In genomic region chr16:83807710-83808572, GRCh38 we compare ENCODE assay signal across 8 cellular contexts. TPM values are rescaled to one million over a fixed set of nuclear protein-coding genes. Genes with fewer than 3 reads are reported as not detected.
DNase-seq lines count a peak whose midpoint lies in the region; ATAC-seq and TF ChIP-seq lines count a peak whose summit lies in the region.

HSBP1 (plus strand) TSS chr16:83807978; CDS start chr16:83808077, 99 bp downstream.

- H3K4me1 ChIP-seq in prostate gland (replicated peaks): peaks cover 3% of the 10 kb centered on the region
- no peaks in the 10 kb centered on the region for H3K4me1 ChIP-seq in urinary bladder (ENCODE audit: insufficient read depth)

- TF ChIP-seq CTCF in prostate gland (IDR thresholded peaks at IDR 0.05): peak in 2 of 4 experiments; percentile 32 to 41

- no peaks in the 10 kb centered on the region for H3K27me3 ChIP-seq in prostate gland (replicated peaks; ENCODE audit: insufficient read depth)

- intact Hi-C loops in left ventricle myocardium superior (cut with micrococcal nuclease): no loop called here
- intact Hi-C loops in prostate gland (cut with DNase I): no loop called here

- H3K27ac ChIP-seq in prostate gland (peak within 1 kb of the TSS; percentile 79 to 81), urinary bladder (ENCODE audit: low read depth) (peak within 1 kb of the TSS; percentile 66)

- H3K4me3 Mint-ChIP-seq in T-helper 17 cell: peak within 1 kb of the TSS; percentile 97

- ATAC-seq in GM18498 (IDR thresholded peaks at IDR 0.05; ENCODE audit: unreplicated experiment): peak; percentile 96
- ATAC-seq in HG02870 (IDR thresholded peaks at IDR 0.05; ENCODE audit: unreplicated experiment): peak; percentile 89
- peak; percentile 99 for ATAC-seq in T-helper 17 cell
- ATAC-seq in left ventricle myocardium superior: peak; percentile 98

- peaks cover 4% of the 10 kb centered on the region for H3K36me3 Mint-ChIP-seq in T-helper 17 cell (ENCODE audit: low read depth)

- DNase-seq in NCI-H1694 (lab: John Stamatoyannopoulos, UW) (peak; percentile 31), T-helper 17 cell (peak; percentile 84 to 90 (median 85)), amniotic stem cell (lab: John Stamatoyannopoulos, UW) (peak; percentile 85), left ventricle myocardium superior (peak; percentile 97), prostate gland (ENCODE audit: low spot score) (peak; percentile 87)

- no peaks in the 10 kb centered on the region for H3K36me3 ChIP-seq in prostate gland
- no peaks in the 10 kb centered on the region for H3K36me3 ChIP-seq in urinary bladder (ENCODE audit: insufficient read depth)

- WGBS in prostate gland: 2% methylated on average over 75 of the region's 76 CpGs
- 1% methylated on average over 76 of the region's 76 CpGs for WGBS in urinary bladder

- no peaks in the 10 kb centered on the region for H3K9me3 ChIP-seq in T-helper 17 cell (ENCODE audit: control insufficient read depth, low read length, poor library complexity, severe bottlenecking)
- H3K9me3 ChIP-seq in prostate gland: no peaks in the 10 kb centered on the region

- peaks cover 12% of the 10 kb centered on the region for H3K4me1 Mint-ChIP-seq in T-helper 17 cell

- peak; percentile 56 for TF ChIP-seq POLR2A in prostate gland (IDR thresholded peaks at IDR 0.05)

- H3K27me3 Mint-ChIP-seq in T-helper 17 cell: no peaks in the 10 kb centered on the region

- H3K27ac Mint-ChIP-seq in T-helper 17 cell: peak within 1 kb of the TSS; percentile 94

- H3K4me3 ChIP-seq in prostate gland: peak within 1 kb of the TSS; percentile 81 to 83
- H3K4me3 ChIP-seq in urinary bladder (ENCODE audit: low read depth, low read length): peak within 1 kb of the TSS; percentile 92

RNA-seq across cellular contexts. Expression of gene HSBP1, which starts in this region (rescaled TPM):
- total RNA-seq in T-helper 17 cell (10 to 100 TPM; 23.1 to 23.8 TPM), left ventricle myocardium superior (176 TPM), prostate gland (10 to 100 TPM; 17.4 to 18.7 TPM), urinary bladder (122 TPM)
- polyA plus RNA-seq in urinary bladder: 45.2 TPM

Comparison
In these comparisons a context has a peak if more than half of its experiments do, and no peak if none do; other contexts are left out.
1. Peak in every context shown above with its lines: DNase-seq, ATAC-seq, H3K4me3 ChIP-seq and H3K27ac ChIP-seq.
2. DNase-seq: peak in every context shown above with its lines; median percentile 97 in left ventricle myocardium superior; 87 in prostate gland; 85 in T-helper 17 cell; 85 in amniotic stem cell; 31 in NCI-H1694.